Comparison of ENCODE assay signal across 16 cellular contexts in genomic region chr9:80197661-80198060, GRCh38.
"Had no signal": no experiment of that assay in that cellular context is flagged by ENCODE, and none has a peak within 500 bp of the region (broad histone marks: within the 10 kb centered on the region; RNA-seq: fewer than 3 reads in every experiment).

No MANE protein-coding gene starts in this region.

- H3K36me3 Mint-ChIP-seq: immature natural killer cell, naive B cell, type B pancreatic cell had no signal

- H3K4me1 Mint-ChIP-seq: activated B cell treated with CpG ODN at 0.5 μM for 24 hours; activated CD4-positive, alpha-beta T cell treated with anti-CD3 and anti-CD28 coated beads, Interleukin-2, amount 10 ng/mL, durations not matched to agents 24 days and 14 days; immature natural killer cell; T-helper 17 cell had no signal

- H3K27ac Mint-ChIP-seq: activated B cell treated with CpG ODN at 0.5 μM for 24 hours; activated CD4-positive, alpha-beta T cell treated with anti-CD3 and anti-CD28 coated beads, Interleukin-2, amount 10 ng/mL, durations not matched to agents 24 days and 14 days; immature natural killer cell; T-helper 17 cell; type B pancreatic cell had no signal

- ATAC-seq: left colon, right lobe of liver, T-helper 17 cell had no signal

- H3K36me3 ChIP-seq: breast epithelium, right lobe of liver, spleen, suprapubic skin had no signal

- H3K27me3 ChIP-seq: breast epithelium, right lobe of liver, spleen, suprapubic skin had no signal

- H3K27me3 Mint-ChIP-seq: activated B cell treated with CpG ODN at 0.5 μM for 24 hours; activated CD4-positive, alpha-beta T cell treated with anti-CD3 and anti-CD28 coated beads, Interleukin-2, amount 10 ng/mL, durations not matched to agents 24 days and 14 days; naive B cell; T-helper 17 cell; type B pancreatic cell had no signal

- H3K9me3 Mint-ChIP-seq: activated CD4-positive, alpha-beta T cell treated with anti-CD3 and anti-CD28 coated beads, Interleukin-2, amount 10 ng/mL, durations not matched to agents 24 days and 14 days; type B pancreatic cell had no signal

- H3K4me1 ChIP-seq: breast epithelium, right lobe of liver, spleen, suprapubic skin had no signal

- H3K4me3 ChIP-seq: breast epithelium, lung, right lobe of liver, spleen, suprapubic skin had no signal

- H3K27ac ChIP-seq: breast epithelium, right lobe of liver, spleen, suprapubic skin had no signal

- DNase-seq: activated B cell treated with CpG ODN at 0.5 μM for 24 hours; activated CD4-positive, alpha-beta T cell treated with anti-CD3 and anti-CD28 coated beads, Interleukin-2, amount 10 ng/mL, durations not matched to agents 24 days and 14 days; activated naive CD4-positive, alpha-beta T cell treated with anti-CD3 and anti-CD28 coated beads, Interleukin-2, amount 50 U/mL, for 16 hours; immature natural killer cell; left colon; naive B cell; right lobe of liver; spleen; stimulated activated CD4-positive, alpha-beta T cell treated with anti-CD3 and anti-CD28 coated beads, Interleukin-2, amount 100 ng/mL, for 24 hours; stimulated activated naive CD4-positive, alpha-beta T cell treated with Interleukin-2 at 50 U/mL for 16 hours; T-helper 17 cell had no signal

- H3K4me3 Mint-ChIP-seq: activated B cell treated with CpG ODN at 0.5 μM for 24 hours; activated CD4-positive, alpha-beta T cell treated with anti-CD3 and anti-CD28 coated beads, Interleukin-2, amount 10 ng/mL, durations not matched to agents 24 days and 14 days; immature natural killer cell; T-helper 17 cell; type B pancreatic cell had no signal

- H3K9me3 ChIP-seq: breast epithelium, right lobe of liver, spleen, suprapubic skin had no signal

- FAIRE-seq: TTC549 had no signal
